10 cellular contexts compared by ENCODE assay signal in the genomic region with DNA sequence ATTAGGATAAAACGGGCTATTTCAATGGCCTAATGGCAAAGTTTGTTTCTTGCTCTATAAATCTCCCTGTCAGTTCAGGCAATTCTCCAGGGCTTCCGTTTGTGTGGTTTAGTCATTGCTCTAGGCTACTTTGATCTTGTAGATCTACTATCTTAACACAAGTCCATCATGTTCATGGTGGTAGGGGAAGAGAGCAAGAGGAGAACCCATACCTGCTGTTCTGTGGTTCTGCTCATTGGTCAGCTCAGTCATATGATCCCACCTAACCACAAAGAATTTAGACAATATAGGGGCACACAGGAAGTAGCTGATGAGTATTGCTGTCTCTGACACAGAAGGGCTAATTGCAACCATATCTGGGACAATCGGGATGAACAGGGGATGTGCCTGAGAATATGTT. TPM values are rescaled to one million over a fixed set of nuclear protein-coding genes. Genes with fewer than 3 reads are reported as not detected.
DNase-seq lines count a peak whose midpoint lies in the region; ATAC-seq, FAIRE-seq and TF ChIP-seq lines count a peak whose summit lies in the region.
"Had no signal": no experiment of that assay in that cellular context is flagged by ENCODE, and none has a peak within 500 bp of the region (broad histone marks: within the 10 kb centered on the region; RNA-seq: fewer than 3 reads in every experiment).

No MANE protein-coding gene starts in this region.

- DNase-seq in RWPE2 (ENCODE audit: low spot score), result no peak
- DNase-seq in naive thymus-derived CD4-positive, alpha-beta T cell, result peak in 7 of 9 donors; percentile 13 to 44 (median 25)
- no peak for DNase-seq in stimulated activated CD8-positive, alpha-beta memory T cell treated with anti-CD3 and anti-CD28 coated beads, Interleukin-4, amount 100 ng/mL, for 48 hours
- no peak for DNase-seq in GM12892 (ENCODE audit: insufficient read length)
- DNase-seq: testis had no signal

- H3K4me3 Mint-ChIP-seq in naive thymus-derived CD4-positive, alpha-beta T cell, result no peak overlapping the region
- H3K4me3 Mint-ChIP-seq: dendritic cell treated with granulocyte-macrophage colony-stimulating factor and Interleukin-4, amounts not matched to agents 40 ng/mL and 50 ng/mL, for 4 days had no signal

- TF ChIP-seq POLR2A in GM12892 (IDR thresholded peaks at IDR 0.05; ENCODE audit: low read depth, low read length), result no peak

- ATAC-seq in GM18502 (IDR thresholded peaks at IDR 0.05; ENCODE audit: poor library complexity, unreplicated experiment) (peak; percentile 45), HG03175 (IDR thresholded peaks at IDR 0.05; ENCODE audit: unreplicated experiment) (peak; percentile 31), RWPE2 (ENCODE audit: low read depth) (peak; percentile 58), HG03159 (IDR thresholded peaks at IDR 0.05; ENCODE audit: unreplicated experiment) (no peak)
- peak; percentile 18 for ATAC-seq in naive thymus-derived CD4-positive, alpha-beta T cell
- ATAC-seq: left lobe of liver had no signal

- intact Hi-C loops in naive thymus-derived CD4-positive, alpha-beta T cell (cut with micrococcal nuclease), result loop anchor here in 1 of 2 donors (10.0 kb wide), 1 partner anchor 54 kb away; no protein-coding TSS in a partner anchor

- peaks cover 0 to 2% (median 0%) of the 10 kb centered on the region in 11 donors for H3K9me3 Mint-ChIP-seq in naive thymus-derived CD4-positive, alpha-beta T cell
- H3K9me3 Mint-ChIP-seq: dendritic cell treated with granulocyte-macrophage colony-stimulating factor and Interleukin-4, amounts not matched to agents 40 ng/mL and 50 ng/mL, for 4 days had no signal

- H3K36me3 Mint-ChIP-seq in naive thymus-derived CD4-positive, alpha-beta T cell, result peaks cover 0 to 5% (median 0%) of the 10 kb centered on the region in 5 donors

- POLR2A ChIA-PET in naive thymus-derived CD4-positive, alpha-beta T cell (lab: Charles Lee), result no interaction called here

- H3K27me3 Mint-ChIP-seq in naive thymus-derived CD4-positive, alpha-beta T cell, result peaks cover 3 to 27% (median 9%) of the 10 kb centered on the region in 5 donors

- no peaks in the 10 kb centered on the region for H3K4me1 ChIP-seq in RWPE2 (ENCODE audit: insufficient read depth, poor library complexity, severe bottlenecking)
- peaks cover 7 to 17% of the 10 kb centered on the region in 2 donors for H3K4me1 ChIP-seq in naive thymus-derived CD4-positive, alpha-beta T cell (ENCODE audit: control insufficient read depth in 2 of 2, insufficient read depth in 2 of 2, low read length in 2 of 2)

- no peak for TF ChIP-seq CTCF in RWPE2 (IDR thresholded peaks at IDR 0.05; ENCODE audit: poor library complexity, severe bottlenecking)

- H3K4me1 Mint-ChIP-seq in naive thymus-derived CD4-positive, alpha-beta T cell, result peaks cover 9 to 11% (median 10%) of the 10 kb centered on the region in 7 donors

- no peaks in the 10 kb centered on the region for H3K27me3 ChIP-seq in RWPE2 (ENCODE audit: insufficient read depth, poor library complexity, severe bottlenecking)
- peaks cover 0 to 4% of the 10 kb centered on the region in 2 donors for H3K27me3 ChIP-seq in naive thymus-derived CD4-positive, alpha-beta T cell (ENCODE audit: control insufficient read depth in 2 of 2, insufficient read depth in 2 of 2, low read length in 2 of 2)
- H3K27me3 ChIP-seq: testis had no signal

- no peak overlapping the region for H3K4me3 ChIP-seq in RWPE2 (ENCODE audit: severe bottlenecking)
- no peak overlapping the region for H3K4me3 ChIP-seq in naive thymus-derived CD4-positive, alpha-beta T cell (ENCODE audit: low read length)
- H3K4me3 ChIP-seq: testis had no signal

- CTCF ChIA-PET in naive thymus-derived CD4-positive, alpha-beta T cell (lab: Charles Lee), result no interaction called here

- no peaks in the 10 kb centered on the region for H3K9me3 ChIP-seq in RWPE2 (ENCODE audit: severe bottlenecking)
- H3K9me3 ChIP-seq in naive thymus-derived CD4-positive, alpha-beta T cell (ENCODE audit: control insufficient read depth in 2 of 3, low read length in 3 of 3), result no peaks in the 10 kb centered on the region
- H3K9me3 ChIP-seq: testis had no signal

- H3K27ac Mint-ChIP-seq in naive thymus-derived CD4-positive, alpha-beta T cell, result no peak overlapping the region
- H3K27ac Mint-ChIP-seq: dendritic cell treated with granulocyte-macrophage colony-stimulating factor and Interleukin-4, amounts not matched to agents 40 ng/mL and 50 ng/mL, for 4 days had no signal

- no peak overlapping the region for H3K27ac ChIP-seq in RWPE2 (ENCODE audit: poor library complexity, severe bottlenecking)
- H3K27ac ChIP-seq in naive thymus-derived CD4-positive, alpha-beta T cell (ENCODE audit: low read depth, low read length), result no peak overlapping the region
- H3K27ac ChIP-seq: testis had no signal

- H3K36me3 ChIP-seq in RWPE2 (ENCODE audit: low read depth), result no peaks in the 10 kb centered on the region
- no peaks in the 10 kb centered on the region for H3K36me3 ChIP-seq in naive thymus-derived CD4-positive, alpha-beta T cell (ENCODE audit: control insufficient read depth in 2 of 3, insufficient read depth in 3 of 3, low read length in 3 of 3)

- no peak for FAIRE-seq in GM12892 (lab: Jason Lieb, UNC)

RNA-seq across cellular contexts. Expression of a gene that starts 4.9 kb away (rescaled TPM):
- 100 to 1,000 TPM in 3 of 5 experiments, 10 to 100 TPM in 2; 49.6 to 174 (median 101) TPM for total RNA-seq in naive thymus-derived CD4-positive, alpha-beta T cell
- polyA plus RNA-seq in naive thymus-derived CD4-positive, alpha-beta T cell, result 10 to 100 TPM; 41.6 to 51.6 TPM
- polyA plus RNA-seq in GM12892 (2012; ENCODE audit: missing spikeins), result 163 TPM

Comparison
In these comparisons a context has a peak if more than half of its experiments do, and no peak if none do; other contexts are left out.
1. DNase-seq: peak in naive thymus-derived CD4-positive, alpha-beta T cell (7 of 9); none in RWPE2 (single experiment), stimulated activated CD8-positive, alpha-beta memory T cell treated with anti-CD3 and anti-CD28 coated beads, Interleukin-4, amount 100 ng/mL, for 48 hours (single experiment) and GM12892 (single experiment).